Comparison of ENCODE assay signal across 8 cellular contexts in the genomic region with DNA sequence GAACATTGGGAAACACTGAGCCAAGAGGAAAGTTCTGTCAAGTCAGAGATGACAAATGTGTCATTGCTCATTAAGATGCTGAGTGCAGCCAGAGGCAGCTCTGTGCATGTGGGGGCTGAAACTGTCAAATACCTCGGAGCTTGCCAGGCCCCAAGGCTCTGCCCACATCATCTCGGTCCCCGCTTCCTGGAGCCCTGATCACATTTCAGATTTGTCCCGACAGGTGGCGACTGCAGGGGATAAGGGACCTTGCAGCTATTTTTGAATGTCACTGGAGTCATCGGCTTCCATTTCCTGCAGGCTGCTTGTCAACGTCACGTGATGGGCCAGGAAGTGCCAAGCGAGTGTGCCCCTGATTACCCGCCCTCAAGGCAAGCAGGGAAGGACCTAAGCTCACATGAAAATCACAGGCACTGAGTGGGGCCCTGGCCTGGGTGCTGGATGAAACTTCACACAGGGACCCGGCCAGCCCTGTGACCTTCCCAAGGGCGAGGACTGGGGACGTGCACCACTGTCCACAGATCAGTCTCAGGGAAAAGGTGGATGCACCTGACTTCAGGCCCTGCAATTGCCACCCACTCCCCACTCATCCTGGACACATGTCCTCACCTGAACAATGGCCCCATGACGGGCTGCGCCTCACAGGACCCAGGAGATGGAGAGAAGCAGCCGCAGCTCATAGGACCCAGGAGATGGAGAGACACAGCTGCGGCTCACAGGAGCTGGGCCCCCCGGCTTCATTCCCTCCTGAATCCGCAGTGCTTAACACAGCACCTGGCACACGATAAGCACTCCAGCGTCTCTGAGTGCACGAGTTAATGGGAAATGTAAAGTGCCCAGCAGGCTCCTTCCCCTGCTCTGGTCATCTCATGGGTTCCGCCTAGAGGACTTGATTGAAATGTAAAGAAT.
DNase-seq lines count a peak whose midpoint lies in the region; ATAC-seq and TF ChIP-seq lines count a peak whose summit lies in the region.

No MANE protein-coding gene starts in this region.

- peak; percentile 46 for DNase-seq in DMS79 treated with DMSO at 0.1 percent for 48 hours (lab: John Stamatoyannopoulos, UW)
- peak; percentile 46 to 54 (median 48) for DNase-seq in T-helper 17 cell
- peak; percentile 52 for DNase-seq in activated naive CD8-positive, alpha-beta T cell treated with anti-CD3 and anti-CD28 coated beads, Interleukin-2, amount 50 U/mL, for 16 hours (ENCODE audit: low read depth, low spot score)
- DNase-seq in natural killer cell treated with Interleukin-12 subunit alpha and Interleukin-12 subunit beta and Interleukin-15 and Interleukin-18, amount 100 ng/mL, for 72 hours (ENCODE audit: low spot score): no peak
- peak; percentile 29 for DNase-seq in stomach
- no peak for DNase-seq in GM19240 (ENCODE audit: insufficient read length, low spot score)
- DNase-seq in DMS 273 (lab: John Stamatoyannopoulos, UW; ENCODE audit: unreplicated experiment): no peak

- no peaks in the 10 kb centered on the region for H3K27me3 Mint-ChIP-seq in T-helper 17 cell
- no peaks in the 10 kb centered on the region for H3K27me3 Mint-ChIP-seq in natural killer cell treated with Interleukin-12 subunit alpha and Interleukin-12 subunit beta and Interleukin-15 and Interleukin-18, amount 100 ng/mL, for 72 hours

- H3K27ac ChIP-seq in stomach: no peak overlapping the region

- TF ChIP-seq POLR2A in stomach (IDR thresholded peaks at IDR 0.05): no peak

- H3K4me1 ChIP-seq in stomach: peaks cover 0 to 9% (median 0%) of the 10 kb centered on the region in 4 donors

- no peak for TF ChIP-seq CTCF in stomach (IDR thresholded peaks at IDR 0.05)

- peak overlapping the region; percentile 65 for H3K4me3 Mint-ChIP-seq in T-helper 17 cell
- H3K4me3 Mint-ChIP-seq in natural killer cell treated with Interleukin-12 subunit alpha and Interleukin-12 subunit beta and Interleukin-15 and Interleukin-18, amount 100 ng/mL, for 72 hours: no peak overlapping the region

- no peaks in the 10 kb centered on the region for H3K9me3 ChIP-seq in T-helper 17 cell (ENCODE audit: control insufficient read depth, low read length, poor library complexity, severe bottlenecking)
- H3K9me3 ChIP-seq in stomach: no peaks in the 10 kb centered on the region

- no peak for TF ChIP-seq EP300 in stomach (IDR thresholded peaks at IDR 0.05)

- H3K9me3 Mint-ChIP-seq in natural killer cell treated with Interleukin-12 subunit alpha and Interleukin-12 subunit beta and Interleukin-15 and Interleukin-18, amount 100 ng/mL, for 72 hours: no peaks in the 10 kb centered on the region

- peaks cover 43% of the 10 kb centered on the region for H3K4me1 Mint-ChIP-seq in T-helper 17 cell
- peaks cover 39 to 45% of the 10 kb centered on the region in 2 donors for H3K4me1 Mint-ChIP-seq in natural killer cell treated with Interleukin-12 subunit alpha and Interleukin-12 subunit beta and Interleukin-15 and Interleukin-18, amount 100 ng/mL, for 72 hours (ENCODE audit: low read depth in 2 of 2)

- intact Hi-C loops in stomach (cut with DNase I; ENCODE audit: low total_unique reads): no loop called here

- H3K36me3 ChIP-seq in stomach: peaks cover 0 to 64% (median 45%) of the 10 kb centered on the region in 4 donors

- ATAC-seq in T-helper 17 cell (peak; percentile 91), HG03442 (IDR thresholded peaks at IDR 0.05; ENCODE audit: unreplicated experiment) (no peak)
- ATAC-seq in natural killer cell treated with Interleukin-12 subunit alpha and Interleukin-12 subunit beta and Interleukin-15 and Interleukin-18, amount 100 ng/mL, for 72 hours: peak; percentile 38 to 69

- no peak overlapping the region for H3K4me3 ChIP-seq in stomach

- WGBS in stomach, 5 donors: 64 to 78% (median 71%) methylated on average over 22 to 23 of the region's 23 CpGs

- H3K27ac Mint-ChIP-seq in T-helper 17 cell: peak overlapping the region; percentile 92
- H3K27ac Mint-ChIP-seq in natural killer cell treated with Interleukin-12 subunit alpha and Interleukin-12 subunit beta and Interleukin-15 and Interleukin-18, amount 100 ng/mL, for 72 hours: peak overlapping the region; percentile 63

- H3K27me3 ChIP-seq in stomach: no peaks in the 10 kb centered on the region

- no peaks in the 10 kb centered on the region for H3K36me3 Mint-ChIP-seq in T-helper 17 cell (ENCODE audit: low read depth)
- H3K36me3 Mint-ChIP-seq in natural killer cell treated with Interleukin-12 subunit alpha and Interleukin-12 subunit beta and Interleukin-15 and Interleukin-18, amount 100 ng/mL, for 72 hours: peaks cover 16% of the 10 kb centered on the region

Comparison
In these comparisons a context has a peak if more than half of its experiments do, and no peak if none do; other contexts are left out.
1. DNase-seq: peak in DMS79 treated with DMSO at 0.1 percent for 48 hours (single experiment), T-helper 17 cell (3 of 3), activated naive CD8-positive, alpha-beta T cell treated with anti-CD3 and anti-CD28 coated beads, Interleukin-2, amount 50 U/mL, for 16 hours (single experiment) and stomach (single experiment); none in natural killer cell treated with Interleukin-12 subunit alpha and Interleukin-12 subunit beta and Interleukin-15 and Interleukin-18, amount 100 ng/mL, for 72 hours (single experiment), GM19240 (single experiment) and DMS 273 (single experiment).